9 cellular contexts compared by ENCODE assay signal in the genomic region with DNA sequence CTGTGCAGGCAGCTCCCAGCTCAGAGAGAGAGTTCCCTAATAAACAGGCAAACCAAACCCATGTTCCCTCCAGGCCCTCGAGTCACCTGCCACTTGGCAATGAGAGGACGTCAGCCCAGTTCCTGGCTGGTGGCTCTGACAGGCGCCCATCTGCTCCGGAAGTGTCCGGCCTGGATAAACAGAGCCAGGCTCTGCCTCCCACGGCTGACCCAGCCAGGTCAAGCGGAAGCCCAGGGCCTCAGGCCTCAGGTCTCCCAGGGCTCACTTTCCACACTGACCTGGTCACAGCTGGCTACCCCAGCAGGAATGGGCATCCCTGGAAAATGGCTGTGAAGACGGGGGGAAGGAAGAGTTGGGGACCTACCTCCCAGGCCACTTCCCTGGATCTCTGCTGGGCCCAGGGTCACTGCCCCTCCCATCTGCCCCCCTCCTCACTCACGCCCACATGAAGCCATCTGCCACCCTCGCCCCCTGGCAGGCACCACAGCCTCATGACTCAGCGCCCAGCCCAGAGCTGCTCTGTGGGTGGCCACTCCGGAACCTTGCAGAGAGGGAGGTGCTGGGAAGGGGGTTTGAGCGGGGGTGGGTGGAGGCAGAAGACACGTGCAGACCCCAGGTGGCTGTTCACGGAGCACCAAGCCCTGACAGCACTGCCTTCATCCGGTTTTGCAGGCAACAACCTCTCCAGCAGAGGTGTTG. TPM values are rescaled to one million over a fixed set of nuclear protein-coding genes. Genes with fewer than 3 reads are reported as not detected.
DNase-seq lines count a peak whose midpoint lies in the region; ATAC-seq and TF ChIP-seq lines count a peak whose summit lies in the region.
"Had no signal": no experiment of that assay in that cellular context is flagged by ENCODE, and none has a peak within 500 bp of the region (broad histone marks: within the 10 kb centered on the region; RNA-seq: fewer than 3 reads in every experiment).

No MANE protein-coding gene starts in this region.

- no peak overlapping the region for H3K27ac Mint-ChIP-seq in T-helper 2 cell treated with Interferon-gamma antibody and Interleukin-4, amounts not matched to agents 5 μg/mL and 100 μg/mL, for 36 hours
- peak overlapping the region; percentile 59 for H3K27ac Mint-ChIP-seq in dendritic cell treated with granulocyte-macrophage colony-stimulating factor and Interleukin-4, amounts not matched to agents 40 ng/mL and 50 ng/mL, for 4 days
- no peak overlapping the region for H3K27ac Mint-ChIP-seq in activated T-helper 2 cell treated with anti-CD3 and anti-CD28 coated beads, Interferon-gamma antibody, Interleukin-2, Interleukin-4, amounts not matched to agents 10 μg/mL and 5 μg/mL and 100 μg/mL, durations not matched to agents 14 hours and 24 hours and 36 hours

- no peaks in the 10 kb centered on the region for H3K27me3 ChIP-seq in testis

- no peak for TF ChIP-seq CTCF in testis (IDR thresholded peaks at IDR 0.05)

- H3K36me3 Mint-ChIP-seq in T-helper 2 cell treated with Interferon-gamma antibody and Interleukin-4, amounts not matched to agents 5 μg/mL and 100 μg/mL, for 36 hours (ENCODE audit: low read depth), result no peaks in the 10 kb centered on the region
- no peaks in the 10 kb centered on the region for H3K36me3 Mint-ChIP-seq in dendritic cell treated with granulocyte-macrophage colony-stimulating factor and Interleukin-4, amounts not matched to agents 40 ng/mL and 50 ng/mL, for 4 days (ENCODE audit: low read depth)
- no peaks in the 10 kb centered on the region for H3K36me3 Mint-ChIP-seq in activated T-helper 2 cell treated with anti-CD3 and anti-CD28 coated beads, Interferon-gamma antibody, Interleukin-2, Interleukin-4, amounts not matched to agents 10 μg/mL and 5 μg/mL and 100 μg/mL, durations not matched to agents 14 hours and 24 hours and 36 hours (ENCODE audit: low read depth)
- H3K36me3 Mint-ChIP-seq: IgD-negative memory B cell had no signal

- 66 to 83% methylated on average over 7 to 16 of the region's 16 CpGs for WGBS in testis, 2 donors

- H3K27ac ChIP-seq in testis, result no peak overlapping the region

- no peaks in the 10 kb centered on the region for H3K36me3 ChIP-seq in testis (ENCODE audit: low read depth, missing control alignments)

- H3K4me1 ChIP-seq in testis, result no peaks in the 10 kb centered on the region

- H3K9me3 ChIP-seq in testis, result no peaks in the 10 kb centered on the region

- intact Hi-C loops in dendritic cell treated with granulocyte-macrophage colony-stimulating factor and Interleukin-4, amounts not matched to agents 40 ng/mL and 50 ng/mL, for 4 days (cut with micrococcal nuclease), result no loop called here
- intact Hi-C loops in testis (cut with DNase I; ENCODE audit: low total_unique reads), result no loop called here
- intact Hi-C loops in activated T-helper 2 cell treated with anti-CD3 and anti-CD28 coated beads, Interferon-gamma antibody, Interleukin-2, Interleukin-4, amounts not matched to agents 10 μg/mL and 5 μg/mL and 100 μg/mL, durations not matched to agents 14 hours and 24 hours and 36 hours (cut with micrococcal nuclease), result loop anchor here (5.0 kb wide), 1 partner anchor 37 kb away; a partner anchor contains a TSS

- TF ChIP-seq POLR2A in testis (IDR thresholded peaks at IDR 0.05), result no peak

- no peaks in the 10 kb centered on the region for H3K27me3 Mint-ChIP-seq in T-helper 2 cell treated with Interferon-gamma antibody and Interleukin-4, amounts not matched to agents 5 μg/mL and 100 μg/mL, for 36 hours (ENCODE audit: low read depth)
- H3K27me3 Mint-ChIP-seq in dendritic cell treated with granulocyte-macrophage colony-stimulating factor and Interleukin-4, amounts not matched to agents 40 ng/mL and 50 ng/mL, for 4 days, result peaks cover 51% of the 10 kb centered on the region
- no peaks in the 10 kb centered on the region for H3K27me3 Mint-ChIP-seq in activated T-helper 2 cell treated with anti-CD3 and anti-CD28 coated beads, Interferon-gamma antibody, Interleukin-2, Interleukin-4, amounts not matched to agents 10 μg/mL and 5 μg/mL and 100 μg/mL, durations not matched to agents 14 hours and 24 hours and 36 hours (ENCODE audit: low read depth)

- peak; percentile 23 for DNase-seq in T-helper 2 cell treated with Interferon-gamma antibody and Interleukin-4, amounts not matched to agents 5 μg/mL and 100 μg/mL, for 36 hours (ENCODE audit: low spot score)
- DNase-seq in renal cortical epithelial cell (ENCODE audit: low read depth) (peak; percentile 90), testis (no peak), NCI-H2107 treated with DMSO at 0.1 percent for 48 hours (lab: John Stamatoyannopoulos, UW; ENCODE audit: unreplicated experiment) (no peak)
- DNase-seq in activated T-helper 2 cell treated with anti-CD3 and anti-CD28 coated beads, Interferon-gamma antibody, Interleukin-2, Interleukin-4, amounts not matched to agents 10 μg/mL and 5 μg/mL and 100 μg/mL, durations not matched to agents 14 hours and 24 hours and 36 hours (ENCODE audit: low spot score), result no peak

- ATAC-seq in HG02981 (IDR thresholded peaks at IDR 0.05; ENCODE audit: unreplicated experiment), result peak; percentile 34
- no peak for ATAC-seq in GM18867 (IDR thresholded peaks at IDR 0.05; ENCODE audit: unreplicated experiment)

- peaks cover 29% of the 10 kb centered on the region for H3K4me1 Mint-ChIP-seq in T-helper 2 cell treated with Interferon-gamma antibody and Interleukin-4, amounts not matched to agents 5 μg/mL and 100 μg/mL, for 36 hours (ENCODE audit: low read depth)
- H3K4me1 Mint-ChIP-seq in dendritic cell treated with granulocyte-macrophage colony-stimulating factor and Interleukin-4, amounts not matched to agents 40 ng/mL and 50 ng/mL, for 4 days (ENCODE audit: low read depth), result peaks cover 42% of the 10 kb centered on the region
- H3K4me1 Mint-ChIP-seq in activated T-helper 2 cell treated with anti-CD3 and anti-CD28 coated beads, Interferon-gamma antibody, Interleukin-2, Interleukin-4, amounts not matched to agents 10 μg/mL and 5 μg/mL and 100 μg/mL, durations not matched to agents 14 hours and 24 hours and 36 hours (ENCODE audit: low read depth), result peaks cover 46% of the 10 kb centered on the region

- no peak overlapping the region for H3K4me3 ChIP-seq in testis

- no peak overlapping the region for H3K4me3 Mint-ChIP-seq in T-helper 2 cell treated with Interferon-gamma antibody and Interleukin-4, amounts not matched to agents 5 μg/mL and 100 μg/mL, for 36 hours
- H3K4me3 Mint-ChIP-seq in dendritic cell treated with granulocyte-macrophage colony-stimulating factor and Interleukin-4, amounts not matched to agents 40 ng/mL and 50 ng/mL, for 4 days, result no peak overlapping the region
- no peak overlapping the region for H3K4me3 Mint-ChIP-seq in activated T-helper 2 cell treated with anti-CD3 and anti-CD28 coated beads, Interferon-gamma antibody, Interleukin-2, Interleukin-4, amounts not matched to agents 10 μg/mL and 5 μg/mL and 100 μg/mL, durations not matched to agents 14 hours and 24 hours and 36 hours (ENCODE audit: low read depth)

- H3K9me3 Mint-ChIP-seq in T-helper 2 cell treated with Interferon-gamma antibody and Interleukin-4, amounts not matched to agents 5 μg/mL and 100 μg/mL, for 36 hours, result no peaks in the 10 kb centered on the region
- H3K9me3 Mint-ChIP-seq in dendritic cell treated with granulocyte-macrophage colony-stimulating factor and Interleukin-4, amounts not matched to agents 40 ng/mL and 50 ng/mL, for 4 days, result no peaks in the 10 kb centered on the region
- no peaks in the 10 kb centered on the region for H3K9me3 Mint-ChIP-seq in activated T-helper 2 cell treated with anti-CD3 and anti-CD28 coated beads, Interferon-gamma antibody, Interleukin-2, Interleukin-4, amounts not matched to agents 10 μg/mL and 5 μg/mL and 100 μg/mL, durations not matched to agents 14 hours and 24 hours and 36 hours
- H3K9me3 Mint-ChIP-seq: IgD-negative memory B cell had no signal

RNA-seq across cellular contexts. Expression of a gene that starts 37.4 kb away (rescaled TPM):
- total RNA-seq in renal cortical epithelial cell, result 8.2 and 62.2 TPM in 2 replicates
- 10 to 100 TPM; 42.7 to 57.5 TPM for total RNA-seq in testis
- 42.8 TPM for polyA plus RNA-seq in testis (ENCODE audit: insufficient read depth, low read depth, low replicate concordance)
- 84.3 and 86.2 TPM in 2 replicates for total RNA-seq in activated T-helper 2 cell treated with anti-CD3 and anti-CD28 coated beads, Interferon-gamma antibody, Interleukin-2, Interleukin-4, amounts not matched to agents 10 μg/mL and 5 μg/mL and 100 μg/mL, durations not matched to agents 14 hours and 24 hours and 36 hours

Comparison
In these comparisons a context has a peak if more than half of its experiments do, and no peak if none do; other contexts are left out.
1. DNase-seq: peak in T-helper 2 cell treated with Interferon-gamma antibody and Interleukin-4, amounts not matched to agents 5 μg/mL and 100 μg/mL, for 36 hours (single experiment) and renal cortical epithelial cell (single experiment); none in testis (single experiment), activated T-helper 2 cell treated with anti-CD3 and anti-CD28 coated beads, Interferon-gamma antibody, Interleukin-2, Interleukin-4, amounts not matched to agents 10 μg/mL and 5 μg/mL and 100 μg/mL, durations not matched to agents 14 hours and 24 hours and 36 hours (single experiment) and NCI-H2107 treated with DMSO at 0.1 percent for 48 hours (single experiment).